Comparison of ENCODE assay signal across 24 cellular contexts in genomic region chr3:100777271-100777670, GRCh38.
A peak's percentile ranks its signal among the peaks of the same experiment; 100 is the strongest.
DNase-seq lines count a peak whose midpoint lies in the region; ATAC-seq and TF ChIP-seq lines count a peak whose summit lies in the region.
"Had no signal": no experiment of that assay in that cellular context is flagged by ENCODE, and none has a peak within 500 bp of the region (broad histone marks: within the 10 kb centered on the region; RNA-seq: fewer than 3 reads in every experiment).

No MANE protein-coding gene starts in this region.

- H3K27me3 ChIP-seq in RWPE2 (ENCODE audit: insufficient read depth, poor library complexity, severe bottlenecking) (no peaks in the 10 kb centered on the region), MG63 (no peaks in the 10 kb centered on the region)
- H3K27me3 ChIP-seq: BE2C, Peyer's patch, thyroid gland had no signal

- DNase-seq in GM04503 (ENCODE audit: low read depth) = peak; percentile 59
- DNase-seq in RWPE2 (ENCODE audit: low spot score) = no peak
- DNase-seq in fibroblast of peridontal ligament (ENCODE audit: extremely low read depth) = peak; percentile 52
- no peak for DNase-seq in type B pancreatic cell (ENCODE audit: extremely low spot score, unreplicated experiment)
- no peak for DNase-seq in T-helper 2 cell treated with Interferon-gamma antibody and Interleukin-4, amounts not matched to agents 5 μg/mL and 100 μg/mL, for 36 hours (ENCODE audit: low spot score)
- no peak for DNase-seq in MG63
- DNase-seq: activated CD4-positive, alpha-beta T cell treated with anti-CD3 and anti-CD28 coated beads, Interleukin-2, amount 50 U/mL, for 1 hour; BE2C; Caco-2; cortex of kidney; DND-41; KBM-7; NCI-H2029 treated with DMSO at 0.1 percent for 48 hours; NCI-H446; Peyer's patch; stimulated activated CD4-positive, alpha-beta T cell treated with anti-CD3 and anti-CD28 coated beads, Interleukin-1b, Interleukin-23, amount 100 ng/mL, for 48 hours; stimulated activated naive CD4-positive, alpha-beta T cell; thyroid gland had no signal

- H3K4me1 ChIP-seq in RWPE2 (ENCODE audit: insufficient read depth, poor library complexity, severe bottlenecking) = peaks cover 2% of the 10 kb centered on the region
- H3K4me1 ChIP-seq: BE2C, Caco-2, Peyer's patch had no signal

- no peak overlapping the region for H3K27ac ChIP-seq in RWPE2 (ENCODE audit: poor library complexity, severe bottlenecking)
- H3K27ac ChIP-seq: parathyroid adenoma, Peyer's patch, thyroid gland, WERI-Rb-1 had no signal

- H3K9me3 ChIP-seq in RWPE2 (ENCODE audit: severe bottlenecking) = no peaks in the 10 kb centered on the region
- H3K9me3 ChIP-seq in MG63 = no peaks in the 10 kb centered on the region; the same call in 1 of the 2 replicates
- H3K9me3 ChIP-seq: BE2C, Caco-2, Peyer's patch, thyroid gland had no signal

- H3K36me3 Mint-ChIP-seq in type B pancreatic cell = no peaks in the 10 kb centered on the region
- no peaks in the 10 kb centered on the region for H3K36me3 Mint-ChIP-seq in T-helper 2 cell treated with Interferon-gamma antibody and Interleukin-4, amounts not matched to agents 5 μg/mL and 100 μg/mL, for 36 hours (ENCODE audit: low read depth)
- H3K36me3 Mint-ChIP-seq: mesothelial cell of epicardium; natural killer cell treated with Interleukin-12 subunit alpha and Interleukin-12 subunit beta and Interleukin-15 and Interleukin-18, amount 100 ng/mL, for 72 hours had no signal

- H3K4me3 Mint-ChIP-seq in type B pancreatic cell = no peak overlapping the region
- no peak overlapping the region for H3K4me3 Mint-ChIP-seq in T-helper 2 cell treated with Interferon-gamma antibody and Interleukin-4, amounts not matched to agents 5 μg/mL and 100 μg/mL, for 36 hours
- H3K4me3 Mint-ChIP-seq: mesothelial cell of epicardium; natural killer cell treated with Interleukin-12 subunit alpha and Interleukin-12 subunit beta and Interleukin-15 and Interleukin-18, amount 100 ng/mL, for 72 hours had no signal

- no peak overlapping the region for H3K4me3 ChIP-seq in RWPE2 (ENCODE audit: severe bottlenecking)
- no peak overlapping the region for H3K4me3 ChIP-seq in MG63
- H3K4me3 ChIP-seq: Peyer's patch, thyroid gland had no signal

- H3K27ac Mint-ChIP-seq in type B pancreatic cell = peak overlapping the region; percentile 6
- no peak overlapping the region for H3K27ac Mint-ChIP-seq in T-helper 2 cell treated with Interferon-gamma antibody and Interleukin-4, amounts not matched to agents 5 μg/mL and 100 μg/mL, for 36 hours
- H3K27ac Mint-ChIP-seq: mesothelial cell of epicardium; natural killer cell treated with Interleukin-12 subunit alpha and Interleukin-12 subunit beta and Interleukin-15 and Interleukin-18, amount 100 ng/mL, for 72 hours had no signal

- TF ChIP-seq CTCF in RWPE2 (IDR thresholded peaks at IDR 0.05; ENCODE audit: poor library complexity, severe bottlenecking) (no peak), type B pancreatic cell (conservative IDR thresholded peaks at IDR 0.05) (no peak)

- no peaks in the 10 kb centered on the region for H3K9me3 Mint-ChIP-seq in type B pancreatic cell
- H3K9me3 Mint-ChIP-seq in T-helper 2 cell treated with Interferon-gamma antibody and Interleukin-4, amounts not matched to agents 5 μg/mL and 100 μg/mL, for 36 hours = no peaks in the 10 kb centered on the region
- H3K9me3 Mint-ChIP-seq: mesothelial cell of epicardium; natural killer cell treated with Interleukin-12 subunit alpha and Interleukin-12 subunit beta and Interleukin-15 and Interleukin-18, amount 100 ng/mL, for 72 hours had no signal

- H3K4me1 Mint-ChIP-seq in type B pancreatic cell (ENCODE audit: unreplicated experiment) = no peaks in the 10 kb centered on the region
- H3K4me1 Mint-ChIP-seq in T-helper 2 cell treated with Interferon-gamma antibody and Interleukin-4, amounts not matched to agents 5 μg/mL and 100 μg/mL, for 36 hours (ENCODE audit: low read depth) = no peaks in the 10 kb centered on the region

- H3K36me3 ChIP-seq in RWPE2 (ENCODE audit: low read depth) (no peaks in the 10 kb centered on the region), MG63 (no peaks in the 10 kb centered on the region)
- H3K36me3 ChIP-seq: BE2C, Peyer's patch, thyroid gland, WERI-Rb-1 had no signal

- no peaks in the 10 kb centered on the region for H3K27me3 Mint-ChIP-seq in type B pancreatic cell
- H3K27me3 Mint-ChIP-seq in T-helper 2 cell treated with Interferon-gamma antibody and Interleukin-4, amounts not matched to agents 5 μg/mL and 100 μg/mL, for 36 hours (ENCODE audit: low read depth) = peaks cover 2% of the 10 kb centered on the region

- ATAC-seq in RWPE2 (ENCODE audit: low read depth) (peak; percentile 51; the same call in 1 of the 3 replicates), HG02981 (IDR thresholded peaks at IDR 0.05; ENCODE audit: unreplicated experiment) (no peak)
- ATAC-seq: HCT116 had no signal

Comparison
In these comparisons a context has a peak if more than half of its experiments do, and no peak if none do; other contexts are left out.
1. DNase-seq: peak in GM04503 (single experiment) and fibroblast of peridontal ligament (single experiment); none in RWPE2 (single experiment), type B pancreatic cell (single experiment), T-helper 2 cell treated with Interferon-gamma antibody and Interleukin-4, amounts not matched to agents 5 μg/mL and 100 μg/mL, for 36 hours (single experiment) and MG63 (single experiment).